1 cellular context compared by ENCODE assay signal in genomic region chr14:78075610-78076277, GRCh38.
TF ChIP-seq lines count a peak whose summit lies in the region.

No MANE protein-coding gene starts in this region.

TF ChIP-seq in H1, 55 proteins besides CTCF, POLR2A, EP300 and RAD21 (continued from another document):
- TF ChIP-seq CHD7 (IDR thresholded peaks at IDR 0.05; ENCODE audit: insufficient replicate concordance, low read length), result no peak
- no peak for TF ChIP-seq RFX5 (IDR thresholded peaks at IDR 0.05; ENCODE audit: borderline replicate concordance, low read depth, low read length)
- TF ChIP-seq CREB1 (IDR thresholded peaks at IDR 0.05), result no peak
- no peak for TF ChIP-seq SIX5 (IDR thresholded peaks at IDR 0.05; ENCODE audit: low read depth, low read length)
- TF ChIP-seq KDM4A (IDR thresholded peaks at IDR 0.05; ENCODE audit: low read depth, low read length, severe bottlenecking), result no peak
- TF ChIP-seq NRF1 (IDR thresholded peaks at IDR 0.05; ENCODE audit: low read depth, low read length), result no peak
- TF ChIP-seq KDM1A (IDR thresholded peaks at IDR 0.05; ENCODE audit: borderline replicate concordance, low read length), result no peak
- TF ChIP-seq CBX8 (IDR thresholded peaks at IDR 0.05; ENCODE audit: borderline replicate concordance, low read depth, low read length), result no peak
- TF ChIP-seq CHD2 (IDR thresholded peaks at IDR 0.05; ENCODE audit: low read length), result no peak
